10 cellular contexts compared by ENCODE assay signal in genomic region chr6:30570263-30570662, GRCh38. TPM values are rescaled to one million over a fixed set of nuclear protein-coding genes. Genes with fewer than 3 reads are reported as not detected.
DNase-seq lines count a peak whose midpoint lies in the region; ATAC-seq, FAIRE-seq and TF ChIP-seq lines count a peak whose summit lies in the region.
"Had no signal": no experiment of that assay in that cellular context is flagged by ENCODE, and none has a peak within 500 bp of the region (broad histone marks: within the 10 kb centered on the region; RNA-seq: fewer than 3 reads in every experiment).

No MANE protein-coding gene starts in this region.

- H3K4me1 ChIP-seq in kidney (ENCODE audit: control insufficient read depth in 1 of 2, insufficient read depth in 1 of 2, low read depth in 1 of 2, low read length in 2 of 2) = peaks cover 28 to 29% of the 10 kb centered on the region in 2 donors
- H3K4me1 ChIP-seq in testis = peaks cover 18% of the 10 kb centered on the region

- no peak for TF ChIP-seq POLR2A in testis (IDR thresholded peaks at IDR 0.05)

- no peaks in the 10 kb centered on the region for H3K27me3 ChIP-seq in testis

- H3K4me3 ChIP-seq in kidney (ENCODE audit: low read length in 2 of 2) (peak overlapping the region; percentile 90 to 92), testis (peak overlapping the region; percentile 73 to 79)

- no peak for ATAC-seq in activated naive CD4-positive, alpha-beta T cell treated with anti-CD3 and anti-CD28 coated beads, Interleukin-2, amount 50 U/mL, for 72 hours
- no peak for ATAC-seq in GM19023 (IDR thresholded peaks at IDR 0.05; ENCODE audit: unreplicated experiment)
- no peak for ATAC-seq in HG02759 (IDR thresholded peaks at IDR 0.05; ENCODE audit: unreplicated experiment)

- CTCF ChIA-PET in activated CD4-positive, alpha-beta T cell treated with anti-CD3 and anti-CD28 coated beads, Interleukin-2, amount 10 ng/mL, durations not matched to agents 7 days and 5 days (lab: Charles Lee) = interaction anchor here (0.6 to 2.1 kb wide), 4 partner anchors 10 to 38 kb away, joined by 3 to 10 read pairs (median 5); partner anchors contain the start of gene PRR3

- H3K9ac ChIP-seq in kidney (ENCODE audit: low read length in 2 of 2) = peak overlapping the region; percentile 67 to 83

- DNase-seq in activated CD4-positive, alpha-beta T cell treated with anti-CD3 and anti-CD28 coated beads, Interleukin-2, amount 10 ng/mL, durations not matched to agents 7 days and 5 days = no peak
- DNase-seq in activated CD4-positive, alpha-beta T cell treated with anti-CD3 and anti-CD28 coated beads, Interleukin-2, amount 50 U/mL, for 1 hour = no peak
- DNase-seq in activated naive CD4-positive, alpha-beta T cell treated with anti-CD3 and anti-CD28 coated beads, Interleukin-2, amount 50 U/mL, for 72 hours (ENCODE audit: low spot score in 2 of 2) = no peak
- DNase-seq in kidney (no peak), testis (no peak), NCI-H146 (lab: John Stamatoyannopoulos, UW) (no peak)
- DNase-seq: DMS 273 treated with DMSO at 0.1 percent for 48 hours; stimulated activated CD4-positive, alpha-beta T cell treated with anti-CD3 and anti-CD28 coated beads, Interleukin-15, amount 100 ng/mL, for 24 hours had no signal

- H3K9me3 ChIP-seq in kidney (ENCODE audit: control insufficient read depth in 1 of 2, low read length in 2 of 2) = no peaks in the 10 kb centered on the region
- no peaks in the 10 kb centered on the region for H3K9me3 ChIP-seq in testis

- peak overlapping the region; percentile 97 for H3K27ac Mint-ChIP-seq in activated CD4-positive, alpha-beta T cell treated with anti-CD3 and anti-CD28 coated beads, Interleukin-2, amount 10 ng/mL, durations not matched to agents 7 days and 5 days
- peak overlapping the region; percentile 4 to 95 for H3K27ac Mint-ChIP-seq in activated naive CD4-positive, alpha-beta T cell treated with anti-CD3 and anti-CD28 coated beads, Interleukin-2, amount 50 U/mL, for 72 hours

- intact Hi-C loops in kidney (cut with DNase I) = no loop called here
- intact Hi-C loops in testis (cut with DNase I; ENCODE audit: low total_unique reads) = no loop called here

- 55 to 67% methylated on average over 1 of the region's 1 CpG for WGBS in testis, 2 donors

- POLR2A ChIA-PET in activated CD4-positive, alpha-beta T cell treated with anti-CD3 and anti-CD28 coated beads, Interleukin-2, amount 10 ng/mL, durations not matched to agents 7 days and 5 days (lab: Charles Lee) = interaction anchor here (0.6 to 2.4 kb wide), 3 partner anchors 13 to 849 kb away, joined by 4 to 8 read pairs (median 4); partner anchors contain the start of genes GNL1 and PRR3

- no peaks in the 10 kb centered on the region for H3K9me3 Mint-ChIP-seq in activated CD4-positive, alpha-beta T cell treated with anti-CD3 and anti-CD28 coated beads, Interleukin-2, amount 10 ng/mL, durations not matched to agents 7 days and 5 days
- H3K9me3 Mint-ChIP-seq in activated naive CD4-positive, alpha-beta T cell treated with anti-CD3 and anti-CD28 coated beads, Interleukin-2, amount 50 U/mL, for 72 hours = no peaks in the 10 kb centered on the region

- peak overlapping the region; percentile 94 for H3K4me3 Mint-ChIP-seq in activated CD4-positive, alpha-beta T cell treated with anti-CD3 and anti-CD28 coated beads, Interleukin-2, amount 10 ng/mL, durations not matched to agents 7 days and 5 days

- FAIRE-seq in kidney (lab: Jason Lieb, UNC) = no peak

- H3K36me3 Mint-ChIP-seq in activated CD4-positive, alpha-beta T cell treated with anti-CD3 and anti-CD28 coated beads, Interleukin-2, amount 10 ng/mL, durations not matched to agents 7 days and 5 days (ENCODE audit: low read depth) = peaks cover 13% of the 10 kb centered on the region
- H3K36me3 Mint-ChIP-seq in activated naive CD4-positive, alpha-beta T cell treated with anti-CD3 and anti-CD28 coated beads, Interleukin-2, amount 50 U/mL, for 72 hours = peaks cover 12 to 24% of the 10 kb centered on the region in 2 donors

- TF ChIP-seq CTCF in kidney (IDR thresholded peaks at IDR 0.05; ENCODE audit: borderline replicate concordance, extremely low read depth, insufficient read depth) = no peak
- TF ChIP-seq CTCF in testis (IDR thresholded peaks at IDR 0.05) = no peak

- peak overlapping the region in 1 of 2 donors; percentile 96 for H3K27ac ChIP-seq in kidney (ENCODE audit: low read depth in 2 of 2, low read length in 2 of 2)
- H3K27ac ChIP-seq in testis = peak overlapping the region in 1 of 2 donors; percentile 90

- no peaks in the 10 kb centered on the region for H3K27me3 Mint-ChIP-seq in activated CD4-positive, alpha-beta T cell treated with anti-CD3 and anti-CD28 coated beads, Interleukin-2, amount 10 ng/mL, durations not matched to agents 7 days and 5 days

- peaks cover 61% of the 10 kb centered on the region for H3K4me1 Mint-ChIP-seq in activated CD4-positive, alpha-beta T cell treated with anti-CD3 and anti-CD28 coated beads, Interleukin-2, amount 10 ng/mL, durations not matched to agents 7 days and 5 days

- H3K36me3 ChIP-seq in kidney (ENCODE audit: control insufficient read depth in 1 of 2, insufficient read depth in 2 of 2, low read length in 2 of 2) (no peaks in the 10 kb centered on the region), testis (ENCODE audit: low read depth, missing control alignments) (no peaks in the 10 kb centered on the region)

RNA-seq across cellular contexts. Expression of gene ABCF1, which starts 1.0 kb away (rescaled TPM):
- total RNA-seq in activated CD4-positive, alpha-beta T cell treated with anti-CD3 and anti-CD28 coated beads, Interleukin-2, amount 10 ng/mL, durations not matched to agents 7 days and 5 days = 10 to 100 TPM; 72.2 to 78.0 TPM
- 10 to 100 TPM; 84.7 to 91.3 TPM for total RNA-seq in activated naive CD4-positive, alpha-beta T cell treated with anti-CD3 and anti-CD28 coated beads, Interleukin-2, amount 50 U/mL, for 72 hours
- 47.2 TPM for total RNA-seq in kidney
- polyA plus RNA-seq in kidney (ENCODE audit: insufficient read depth, low read depth, low replicate concordance) = 32.9 TPM
- total RNA-seq in testis = 10 to 100 TPM; 63.2 to 67.1 TPM
- polyA plus RNA-seq in testis (ENCODE audit: insufficient read depth, low read depth, low replicate concordance) = 104 TPM

RNA-seq across cellular contexts. Expression of gene PRR3, which starts 13.2 kb away (rescaled TPM):
- total RNA-seq in activated CD4-positive, alpha-beta T cell treated with anti-CD3 and anti-CD28 coated beads, Interleukin-2, amount 10 ng/mL, durations not matched to agents 7 days and 5 days = 10 to 100 TPM; 16.0 to 22.2 TPM
- total RNA-seq in activated naive CD4-positive, alpha-beta T cell treated with anti-CD3 and anti-CD28 coated beads, Interleukin-2, amount 50 U/mL, for 72 hours = 10 to 100 TPM; 19.8 to 27.4 TPM
- total RNA-seq in kidney (9.3 TPM), testis (10 to 100 TPM; 11.2 to 22.9 TPM)
- polyA plus RNA-seq in kidney (ENCODE audit: insufficient read depth, low read depth, low replicate concordance) (7.9 TPM), testis (ENCODE audit: insufficient read depth, low read depth, low replicate concordance) (11.0 TPM)

RNA-seq across cellular contexts. Expression of gene GNL1, which starts 14.0 kb away (rescaled TPM):
- 10 to 100 TPM; 51.5 to 59.9 TPM for total RNA-seq in activated CD4-positive, alpha-beta T cell treated with anti-CD3 and anti-CD28 coated beads, Interleukin-2, amount 10 ng/mL, durations not matched to agents 7 days and 5 days
- total RNA-seq in activated naive CD4-positive, alpha-beta T cell treated with anti-CD3 and anti-CD28 coated beads, Interleukin-2, amount 50 U/mL, for 72 hours = 100 to 1,000 TPM; 107 to 139 TPM
- 70.4 TPM for total RNA-seq in kidney
- 64.9 TPM for polyA plus RNA-seq in kidney (ENCODE audit: insufficient read depth, low read depth, low replicate concordance)
- total RNA-seq in testis = 10 to 100 TPM; 68.7 to 72.8 TPM
- 205 TPM for polyA plus RNA-seq in testis (ENCODE audit: insufficient read depth, low read depth, low replicate concordance)

RNA-seq across cellular contexts. Expression of gene PPP1R10, which starts 46.8 kb away (rescaled TPM):
- 100 to 1,000 TPM in 1 of 2 experiments, 10 to 100 TPM in 1; 99.1 to 117 TPM for total RNA-seq in activated CD4-positive, alpha-beta T cell treated with anti-CD3 and anti-CD28 coated beads, Interleukin-2, amount 10 ng/mL, durations not matched to agents 7 days and 5 days
- 10 to 100 TPM; 92.1 to 96.8 TPM for total RNA-seq in activated naive CD4-positive, alpha-beta T cell treated with anti-CD3 and anti-CD28 coated beads, Interleukin-2, amount 50 U/mL, for 72 hours
- total RNA-seq in kidney (65.0 TPM), testis (10 to 100 TPM; 50.8 to 72.7 TPM)
- polyA plus RNA-seq in kidney (ENCODE audit: insufficient read depth, low read depth, low replicate concordance) (19.7 TPM), testis (ENCODE audit: insufficient read depth, low read depth, low replicate concordance) (47.4 TPM)

RNA-seq across cellular contexts. Expression of gene MRPS18B, which starts 47.4 kb away (rescaled TPM):
- total RNA-seq in activated CD4-positive, alpha-beta T cell treated with anti-CD3 and anti-CD28 coated beads, Interleukin-2, amount 10 ng/mL, durations not matched to agents 7 days and 5 days = 10 to 100 TPM; 41.4 to 44.4 TPM
- 100 to 1,000 TPM in 1 of 2 donors, 10 to 100 TPM in 1; 99.8 to 100 TPM for total RNA-seq in activated naive CD4-positive, alpha-beta T cell treated with anti-CD3 and anti-CD28 coated beads, Interleukin-2, amount 50 U/mL, for 72 hours
- total RNA-seq in kidney (62.1 TPM), testis (10 to 100 TPM; 36.1 to 49.5 TPM)
- polyA plus RNA-seq in kidney (ENCODE audit: insufficient read depth, low read depth, low replicate concordance) (135 TPM), testis (ENCODE audit: insufficient read depth, low read depth, low replicate concordance) (54.5 TPM)
